In genomic region chr14:101636081-101636560, GRCh38 we compare ENCODE assay signal across 13 cellular contexts.
DNase-seq lines count a peak whose midpoint lies in the region; ATAC-seq, FAIRE-seq and TF ChIP-seq lines count a peak whose summit lies in the region.
"Had no signal": no experiment of that assay in that cellular context is flagged by ENCODE, and none has a peak within 500 bp of the region (broad histone marks: within the 10 kb centered on the region; RNA-seq: fewer than 3 reads in every experiment).

No MANE protein-coding gene starts in this region.

- H3K36me3 Mint-ChIP-seq in naive thymus-derived CD4-positive, alpha-beta T cell, result no peaks in the 10 kb centered on the region

- no peak overlapping the region for H3K9ac ChIP-seq in kidney (ENCODE audit: low read length in 2 of 2)

- TF ChIP-seq CTCF in GM12865 (IDR thresholded peaks at IDR 0.05; ENCODE audit: insufficient read depth, low read depth, low read length, missing control alignments) (no peak), kidney (IDR thresholded peaks at IDR 0.05; ENCODE audit: borderline replicate concordance, extremely low read depth, insufficient read depth) (no peak)

- H3K9me3 Mint-ChIP-seq in naive thymus-derived CD4-positive, alpha-beta T cell, result peaks cover 0 to 1% (median 0%) of the 10 kb centered on the region in 11 donors
- H3K9me3 Mint-ChIP-seq: stimulated activated naive CD8-positive, alpha-beta T cell treated with anti-CD3 and anti-CD28 coated beads, Interleukin-15, Interleukin-2, amounts not matched to agents 100 ng/mL and 50 ng/mL, for 24 hours had no signal

- H3K4me1 Mint-ChIP-seq in naive thymus-derived CD4-positive, alpha-beta T cell, result peaks cover 0 to 7% (median 3%) of the 10 kb centered on the region in 7 donors

- peaks cover 10 to 29% (median 17%) of the 10 kb centered on the region in 5 donors for H3K27me3 Mint-ChIP-seq in naive thymus-derived CD4-positive, alpha-beta T cell

- no peak overlapping the region for H3K27ac Mint-ChIP-seq in naive thymus-derived CD4-positive, alpha-beta T cell
- H3K27ac Mint-ChIP-seq: stimulated activated naive CD8-positive, alpha-beta T cell treated with anti-CD3 and anti-CD28 coated beads, Interleukin-15, Interleukin-2, amounts not matched to agents 100 ng/mL and 50 ng/mL, for 24 hours had no signal

- no peak for FAIRE-seq in kidney (lab: Jason Lieb, UNC)

- H3K9me3 ChIP-seq in kidney (ENCODE audit: control insufficient read depth in 1 of 2, low read length in 2 of 2), result no peaks in the 10 kb centered on the region
- H3K9me3 ChIP-seq in naive thymus-derived CD4-positive, alpha-beta T cell (ENCODE audit: control insufficient read depth in 2 of 3, low read length in 3 of 3), result no peaks in the 10 kb centered on the region
- H3K9me3 ChIP-seq: right lobe of liver had no signal

- DNase-seq in GM12865 (ENCODE audit: low read depth) (peak; percentile 31), kidney (peak; percentile 36), NCI-H128 (lab: John Stamatoyannopoulos, UW; ENCODE audit: unreplicated experiment) (no peak), GM19238 (ENCODE audit: insufficient read length, low spot score) (no peak)
- no peak for DNase-seq in naive thymus-derived CD4-positive, alpha-beta T cell
- DNase-seq: GOT3, NCI-H1092 treated with DMSO at 0.1 percent for 48 hours, right lobe of liver had no signal

- H3K27me3 ChIP-seq in naive thymus-derived CD4-positive, alpha-beta T cell (ENCODE audit: control insufficient read depth in 2 of 2, insufficient read depth in 2 of 2, low read length in 2 of 2), result no peaks in the 10 kb centered on the region
- H3K27me3 ChIP-seq: right lobe of liver had no signal

- CTCF ChIA-PET in naive thymus-derived CD4-positive, alpha-beta T cell (lab: Charles Lee), result interaction anchor here (0.9 kb wide), 1 partner anchor 9 kb away, joined by 3 read pairs; no protein-coding TSS in a partner anchor

- intact Hi-C loops in kidney (cut with DNase I), result no loop called here
- intact Hi-C loops in naive thymus-derived CD4-positive, alpha-beta T cell (cut with micrococcal nuclease), result no loop called here

- POLR2A ChIA-PET in naive thymus-derived CD4-positive, alpha-beta T cell (lab: Charles Lee), result no interaction called here

- H3K4me3 Mint-ChIP-seq in naive thymus-derived CD4-positive, alpha-beta T cell, result no peak overlapping the region
- H3K4me3 Mint-ChIP-seq: stimulated activated naive CD8-positive, alpha-beta T cell treated with anti-CD3 and anti-CD28 coated beads, Interleukin-15, Interleukin-2, amounts not matched to agents 100 ng/mL and 50 ng/mL, for 24 hours had no signal

- H3K4me1 ChIP-seq in kidney (ENCODE audit: control insufficient read depth in 1 of 2, insufficient read depth in 1 of 2, low read depth in 1 of 2, low read length in 2 of 2), result no peaks in the 10 kb centered on the region
- H3K4me1 ChIP-seq in naive thymus-derived CD4-positive, alpha-beta T cell (ENCODE audit: control insufficient read depth in 2 of 2, insufficient read depth in 2 of 2, low read length in 2 of 2), result no peaks in the 10 kb centered on the region
- H3K4me1 ChIP-seq: right lobe of liver had no signal

- no peak overlapping the region for H3K4me3 ChIP-seq in GM12865 (ENCODE audit: low read depth, low read length)
- no peak overlapping the region for H3K4me3 ChIP-seq in kidney (ENCODE audit: low read length in 2 of 2)
- H3K4me3 ChIP-seq in naive thymus-derived CD4-positive, alpha-beta T cell (ENCODE audit: low read length), result no peak overlapping the region
- H3K4me3 ChIP-seq: right lobe of liver had no signal

- no peak overlapping the region for H3K27ac ChIP-seq in kidney (ENCODE audit: low read depth in 2 of 2, low read length in 2 of 2)
- no peak overlapping the region for H3K27ac ChIP-seq in naive thymus-derived CD4-positive, alpha-beta T cell (ENCODE audit: low read depth, low read length)
- H3K27ac ChIP-seq: right lobe of liver had no signal

- ATAC-seq in GM19452 (IDR thresholded peaks at IDR 0.05; ENCODE audit: unreplicated experiment) (peak; percentile 76), HG03342 (IDR thresholded peaks at IDR 0.05; ENCODE audit: unreplicated experiment) (peak; percentile 63), GM21825 (IDR thresholded peaks at IDR 0.05; ENCODE audit: unreplicated experiment) (no peak)
- no peak for ATAC-seq in naive thymus-derived CD4-positive, alpha-beta T cell
- ATAC-seq: right lobe of liver, SK-N-SH treated with all-trans-retinoic acid at 6 μM for 48 hours had no signal

- no peaks in the 10 kb centered on the region for H3K36me3 ChIP-seq in kidney (ENCODE audit: control insufficient read depth in 1 of 2, insufficient read depth in 2 of 2, low read length in 2 of 2)
- H3K36me3 ChIP-seq in naive thymus-derived CD4-positive, alpha-beta T cell (ENCODE audit: control insufficient read depth in 2 of 3, insufficient read depth in 3 of 3, low read length in 3 of 3), result no peaks in the 10 kb centered on the region
- H3K36me3 ChIP-seq: right lobe of liver had no signal

Comparison
In these comparisons a context has a peak if more than half of its experiments do, and no peak if none do; other contexts are left out.
1. DNase-seq: peak in GM12865 (single experiment) and kidney (single experiment); none in NCI-H128 (single experiment), GM19238 (single experiment) and naive thymus-derived CD4-positive, alpha-beta T cell (0 of 9).
2. ATAC-seq: peak in GM19452 (single experiment) and HG03342 (single experiment); none in naive thymus-derived CD4-positive, alpha-beta T cell (single experiment) and GM21825 (single experiment).